In genomic region chr12:62603061-62603810, GRCh38 we compare ENCODE assay signal across 8 cellular contexts.
A peak's percentile ranks its signal among the peaks of the same experiment; 100 is the strongest.
DNase-seq lines count a peak whose midpoint lies in the region; ATAC-seq and TF ChIP-seq lines count a peak whose summit lies in the region.

No MANE protein-coding gene starts in this region.

- DNase-seq in GF-D8 (lab: John Stamatoyannopoulos, UW) (peak; percentile 69), H4 (ENCODE audit: low spot score) (peak; percentile 82), SJCRH30 (peak; percentile 83 to 84), glomerular visceral epithelial cell (ENCODE audit: extremely low spot score) (peak; percentile 84), osteoblast (ENCODE audit: insufficient read length, low spot score, missing footprints) (peak; percentile 94), thoracic aorta (ENCODE audit: low spot score) (peak; percentile 34)
- DNase-seq in activated naive CD4-positive, alpha-beta T cell treated with anti-CD3 and anti-CD28 coated beads, Interleukin-2, amount 50 U/mL, for 16 hours = peak; percentile 79

- H3K4me1 ChIP-seq in SJCRH30 (peaks cover 9% of the 10 kb centered on the region), osteoblast (ENCODE audit: insufficient read depth, low read length) (peaks cover 26% of the 10 kb centered on the region), thoracic aorta (ENCODE audit: control insufficient read depth in 1 of 2, low read depth in 2 of 2) (peaks cover 9 to 21% of the 10 kb centered on the region in 2 donors)

- peak; percentile 53 for TF ChIP-seq CTCF in LNCAP (IDR thresholded peaks at IDR 0.05)
- TF ChIP-seq CTCF in osteoblast (IDR thresholded peaks at IDR 0.05; ENCODE audit: extremely low read depth, low read depth, low read length) = peak; percentile 33
- TF ChIP-seq CTCF in thoracic aorta (IDR thresholded peaks at IDR 0.05) = peak; percentile 65

- H3K27me3 ChIP-seq in SJCRH30 (no peaks in the 10 kb centered on the region), osteoblast (ENCODE audit: insufficient read depth, low read length) (no peaks in the 10 kb centered on the region), thoracic aorta (replicated peaks; ENCODE audit: insufficient read depth) (no peaks in the 10 kb centered on the region)

- peak overlapping the region; percentile 98 for H3K27ac ChIP-seq in SJCRH30
- peak overlapping the region; percentile 98 for H3K27ac ChIP-seq in osteoblast (ENCODE audit: low read depth, low read length)
- H3K27ac ChIP-seq in thoracic aorta = peak overlapping the region; percentile 98

- H3K9me3 ChIP-seq in SJCRH30 (replicated peaks) = no peaks in the 10 kb centered on the region
- H3K9me3 ChIP-seq in osteoblast (ENCODE audit: low read depth, low read length) = no peaks in the 10 kb centered on the region
- H3K9me3 ChIP-seq in thoracic aorta = no peaks in the 10 kb centered on the region

- H3K4me3 ChIP-seq in SJCRH30 (peak overlapping the region; percentile 84), osteoblast (ENCODE audit: insufficient read depth, low read length) (peak overlapping the region; percentile 90), thoracic aorta (peak overlapping the region; percentile 95)

- H3K36me3 ChIP-seq in SJCRH30 (no peaks in the 10 kb centered on the region), osteoblast (ENCODE audit: insufficient read depth, low read length) (peaks cover 18% of the 10 kb centered on the region), thoracic aorta (no peaks in the 10 kb centered on the region)

- H2AFZ ChIP-seq in osteoblast (ENCODE audit: low read length) = peak overlapping the region; percentile 91

- peak overlapping the region; percentile 92 for H3K4me2 ChIP-seq in osteoblast (ENCODE audit: insufficient read depth, low read length)

- peaks cover 26% of the 10 kb centered on the region for H4K20me1 ChIP-seq in osteoblast (ENCODE audit: insufficient read depth, low read length)

- ATAC-seq in thoracic aorta (ENCODE audit: insufficient number of reproducible peaks, low FRiP score, low read depth) = peak; percentile 76

- H3K79me2 ChIP-seq in osteoblast (ENCODE audit: insufficient read depth, low read length) = peaks cover 68% of the 10 kb centered on the region

Comparison
In these comparisons a context has a peak if more than half of its experiments do, and no peak if none do; other contexts are left out.
1. Peak in every context shown above with its lines: DNase-seq, ATAC-seq, H3K4me3 ChIP-seq and H3K27ac ChIP-seq.
2. DNase-seq: peak in every context shown above with its lines; median percentile 94 in osteoblast; 84 in glomerular visceral epithelial cell; 84 in SJCRH30; 82 in H4; 79 in activated naive CD4-positive, alpha-beta T cell treated with anti-CD3 and anti-CD28 coated beads, Interleukin-2, amount 50 U/mL, for 16 hours; 69 in GF-D8; 34 in thoracic aorta.